ENCODE assay signal across 1 cellular context in genomic region chr2:260507-261161, GRCh38.
TF ChIP-seq lines count a peak whose summit lies in the region.

No MANE protein-coding gene starts in this region.

TF ChIP-seq in HepG2, 621 proteins besides CTCF, POLR2A, EP300 and RAD21 (continued from another document and continues in another):
- TF ChIP-seq, protein P1, sequence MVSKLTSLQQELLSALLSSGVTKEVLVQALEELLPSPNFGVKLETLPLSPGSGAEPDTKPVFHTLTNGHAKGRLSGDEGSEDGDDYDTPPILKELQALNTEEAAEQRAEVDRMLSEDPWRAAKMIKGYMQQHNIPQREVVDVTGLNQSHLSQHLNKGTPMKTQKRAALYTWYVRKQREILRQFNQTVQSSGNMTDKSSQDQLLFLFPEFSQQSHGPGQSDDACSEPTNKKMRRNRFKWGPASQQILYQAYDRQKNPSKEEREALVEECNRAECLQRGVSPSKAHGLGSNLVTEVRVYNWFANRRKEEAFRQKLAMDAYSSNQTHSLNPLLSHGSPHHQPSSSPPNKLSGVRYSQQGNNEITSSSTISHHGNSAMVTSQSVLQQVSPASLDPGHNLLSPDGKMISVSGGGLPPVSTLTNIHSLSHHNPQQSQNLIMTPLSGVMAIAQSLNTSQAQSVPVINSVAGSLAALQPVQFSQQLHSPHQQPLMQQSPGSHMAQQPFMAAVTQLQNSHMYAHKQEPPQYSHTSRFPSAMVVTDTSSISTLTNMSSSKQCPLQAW (CRISPR knock-in tag; IDR thresholded peaks at IDR 0.05) = peak; percentile 98
- TF ChIP-seq, protein P2, sequence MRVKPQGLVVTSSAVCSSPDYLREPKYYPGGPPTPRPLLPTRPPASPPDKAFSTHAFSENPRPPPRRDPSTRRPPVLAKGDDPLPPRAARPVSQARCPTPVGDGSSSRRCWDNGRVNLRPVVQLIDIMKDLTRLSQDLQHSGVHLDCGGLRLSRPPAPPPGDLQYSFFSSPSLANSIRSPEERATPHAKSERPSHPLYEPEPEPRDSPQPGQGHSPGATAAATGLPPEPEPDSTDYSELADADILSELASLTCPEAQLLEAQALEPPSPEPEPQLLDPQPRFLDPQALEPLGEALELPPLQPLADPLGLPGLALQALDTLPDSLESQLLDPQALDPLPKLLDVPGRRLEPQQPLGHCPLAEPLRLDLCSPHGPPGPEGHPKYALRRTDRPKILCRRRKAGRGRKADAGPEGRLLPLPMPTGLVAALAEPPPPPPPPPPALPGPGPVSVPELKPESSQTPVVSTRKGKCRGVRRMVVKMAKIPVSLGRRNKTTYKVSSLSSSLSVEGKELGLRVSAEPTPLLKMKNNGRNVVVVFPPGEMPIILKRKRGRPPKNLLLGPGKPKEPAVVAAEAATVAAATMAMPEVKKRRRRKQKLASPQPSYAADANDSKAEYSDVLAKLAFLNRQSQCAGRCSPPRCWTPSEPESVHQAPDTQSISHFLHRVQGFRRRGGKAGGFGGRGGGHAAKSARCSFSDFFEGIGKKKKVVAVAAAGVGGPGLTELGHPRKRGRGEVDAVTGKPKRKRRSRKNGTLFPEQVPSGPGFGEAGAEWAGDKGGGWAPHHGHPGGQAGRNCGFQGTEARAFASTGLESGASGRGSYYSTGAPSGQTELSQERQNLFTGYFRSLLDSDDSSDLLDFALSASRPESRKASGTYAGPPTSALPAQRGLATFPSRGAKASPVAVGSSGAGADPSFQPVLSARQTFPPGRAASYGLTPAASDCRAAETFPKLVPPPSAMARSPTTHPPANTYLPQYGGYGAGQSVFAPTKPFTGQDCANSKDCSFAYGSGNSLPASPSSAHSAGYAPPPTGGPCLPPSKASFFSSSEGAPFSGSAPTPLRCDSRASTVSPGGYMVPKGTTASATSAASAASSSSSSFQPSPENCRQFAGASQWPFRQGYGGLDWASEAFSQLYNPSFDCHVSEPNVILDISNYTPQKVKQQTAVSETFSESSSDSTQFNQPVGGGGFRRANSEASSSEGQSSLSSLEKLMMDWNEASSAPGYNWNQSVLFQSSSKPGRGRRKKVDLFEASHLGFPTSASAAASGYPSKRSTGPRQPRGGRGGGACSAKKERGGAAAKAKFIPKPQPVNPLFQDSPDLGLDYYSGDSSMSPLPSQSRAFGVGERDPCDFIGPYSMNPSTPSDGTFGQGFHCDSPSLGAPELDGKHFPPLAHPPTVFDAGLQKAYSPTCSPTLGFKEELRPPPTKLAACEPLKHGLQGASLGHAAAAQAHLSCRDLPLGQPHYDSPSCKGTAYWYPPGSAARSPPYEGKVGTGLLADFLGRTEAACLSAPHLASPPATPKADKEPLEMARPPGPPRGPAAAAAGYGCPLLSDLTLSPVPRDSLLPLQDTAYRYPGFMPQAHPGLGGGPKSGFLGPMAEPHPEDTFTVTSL (CRISPR knock-in tag; IDR thresholded peaks at IDR 0.05; ENCODE audit: borderline replicate concordance) = peak; percentile 100
- TF ChIP-seq CREB3 (CRISPR knock-in tag; IDR thresholded peaks at IDR 0.05) (no peak), ZNF639 (CRISPR knock-in tag; conservative IDR thresholded peaks at IDR 0.05) (peak; percentile 87), TSC22D2 (CRISPR knock-in tag; IDR thresholded peaks at IDR 0.05; ENCODE audit: borderline replicate concordance) (peak; percentile 93; the same call in 1 of the 2 replicates), HCFC1 (IDR thresholded peaks at IDR 0.05; ENCODE audit: low read depth, low read length) (no peak), BORCS8-MEF2B (CRISPR knock-in tag; IDR thresholded peaks at IDR 0.05) (peak; percentile 93; the same call in 1 of the 2 replicates), SP140L (CRISPR knock-in tag; IDR thresholded peaks at IDR 0.05; ENCODE audit: borderline replicate concordance) (peak; percentile 76; the same call in 1 of the 2 replicates), NCOA5 (CRISPR knock-in tag; IDR thresholded peaks at IDR 0.05) (no peak), TBL1XR1 (IDR thresholded peaks at IDR 0.05; ENCODE audit: borderline replicate concordance, low read length, partially characterized antibody) (peak; percentile 100), ZNF235 (CRISPR knock-in tag; IDR thresholded peaks at IDR 0.05; ENCODE audit: borderline replicate concordance) (no peak), ZNF431 (CRISPR knock-in tag; IDR thresholded peaks at IDR 0.05; ENCODE audit: borderline replicate concordance, low read depth) (peak; percentile 98; the same call in 1 of the 2 replicates), ZBTB2 (CRISPR knock-in tag; IDR thresholded peaks at IDR 0.05; ENCODE audit: low read depth) (peak; percentile 56; the same call in 1 of the 2 replicates), ZFP36L1 (CRISPR knock-in tag; IDR thresholded peaks at IDR 0.05) (peak; percentile 98; the same call in 1 of the 2 replicates), MAX (IDR thresholded peaks at IDR 0.05) (peak; percentile 89), ZNF382 (CRISPR knock-in tag; IDR thresholded peaks at IDR 0.05; ENCODE audit: borderline replicate concordance) (no peak), KLF15 (CRISPR knock-in tag; IDR thresholded peaks at IDR 0.05; ENCODE audit: borderline replicate concordance) (no peak), SP4 (CRISPR knock-in tag; IDR thresholded peaks at IDR 0.05) (peak; percentile 82), ETV5 (CRISPR knock-in tag; IDR thresholded peaks at IDR 0.05; ENCODE audit: borderline replicate concordance) (peak; percentile 100), ZNF276 (CRISPR knock-in tag; IDR thresholded peaks at IDR 0.05; ENCODE audit: low read depth) (no peak), ZNF432 (CRISPR knock-in tag; IDR thresholded peaks at IDR 0.05; ENCODE audit: borderline replicate concordance) (no peak), HINFP (CRISPR knock-in tag; IDR thresholded peaks at IDR 0.05; ENCODE audit: low read depth) (0 out of 2 replicates have a peak, but pooled peaks have one; percentile 42), ZNF788 (CRISPR knock-in tag; IDR thresholded peaks at IDR 0.05; ENCODE audit: borderline replicate concordance) (peak; percentile 99), HOXA3 (CRISPR knock-in tag; IDR thresholded peaks at IDR 0.05) (peak; percentile 99), THYN1 (CRISPR knock-in tag; IDR thresholded peaks at IDR 0.05; ENCODE audit: borderline replicate concordance, low read depth) (no peak), HIVEP1 (CRISPR knock-in tag; IDR thresholded peaks at IDR 0.05) (peak; percentile 84), JDP2 (CRISPR knock-in tag; IDR thresholded peaks at IDR 0.05; ENCODE audit: borderline replicate concordance) (peak; percentile 68; the same call in 1 of the 2 replicates), KAT8 (CRISPR knock-in tag; IDR thresholded peaks at IDR 0.05) (peak; percentile 94), CERS6 (CRISPR knock-in tag; IDR thresholded peaks at IDR 0.05) (no peak), KDM5B (CRISPR knock-in tag; IDR thresholded peaks at IDR 0.05; ENCODE audit: borderline replicate concordance) (peak; percentile 85; the same call in 1 of the 2 replicates), ZBTB21 (CRISPR knock-in tag; IDR thresholded peaks at IDR 0.05) (peak; percentile 89), REL (CRISPR knock-in tag; conservative IDR thresholded peaks at IDR 0.05) (no peak), ZBTB7B (CRISPR knock-in tag; IDR thresholded peaks at IDR 0.05) (peak; percentile 91), ZSCAN22 (CRISPR knock-in tag; IDR thresholded peaks at IDR 0.05) (no peak), ZNF256 (CRISPR knock-in tag; conservative IDR thresholded peaks at IDR 0.05) (no peak)
- TF ChIP-seq, protein P3, sequence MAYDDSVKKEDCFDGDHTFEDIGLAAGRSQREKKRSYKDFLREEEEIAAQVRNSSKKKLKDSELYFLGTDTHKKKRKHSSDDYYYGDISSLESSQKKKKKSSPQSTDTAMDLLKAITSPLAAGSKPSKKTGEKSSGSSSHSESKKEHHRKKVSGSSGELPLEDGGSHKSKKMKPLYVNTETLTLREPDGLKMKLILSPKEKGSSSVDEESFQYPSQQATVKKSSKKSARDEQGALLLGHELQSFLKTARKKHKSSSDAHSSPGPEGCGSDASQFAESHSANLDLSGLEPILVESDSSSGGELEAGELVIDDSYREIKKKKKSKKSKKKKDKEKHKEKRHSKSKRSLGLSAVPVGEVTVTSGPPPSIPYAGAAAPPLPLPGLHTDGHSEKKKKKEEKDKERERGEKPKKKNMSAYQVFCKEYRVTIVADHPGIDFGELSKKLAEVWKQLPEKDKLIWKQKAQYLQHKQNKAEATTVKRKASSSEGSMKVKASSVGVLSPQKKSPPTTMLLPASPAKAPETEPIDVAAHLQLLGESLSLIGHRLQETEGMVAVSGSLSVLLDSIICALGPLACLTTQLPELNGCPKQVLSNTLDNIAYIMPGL (CRISPR knock-in tag; IDR thresholded peaks at IDR 0.05; ENCODE audit: borderline replicate concordance in 1 of 2, low read depth in 1 of 2) = peak; percentile 41 to 94; a peak in 3 of 4 replicates
- TF ChIP-seq, protein P4, sequence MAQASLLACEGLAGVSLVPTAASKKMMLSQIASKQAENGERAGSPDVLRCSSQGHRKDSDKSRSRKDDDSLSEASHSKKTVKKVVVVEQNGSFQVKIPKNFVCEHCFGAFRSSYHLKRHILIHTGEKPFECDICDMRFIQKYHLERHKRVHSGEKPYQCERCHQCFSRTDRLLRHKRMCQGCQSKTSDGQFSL (CRISPR knock-in tag; IDR thresholded peaks at IDR 0.05) = peak; percentile 49; the same call in 1 of the 2 replicates
- TF ChIP-seq, protein P5, sequence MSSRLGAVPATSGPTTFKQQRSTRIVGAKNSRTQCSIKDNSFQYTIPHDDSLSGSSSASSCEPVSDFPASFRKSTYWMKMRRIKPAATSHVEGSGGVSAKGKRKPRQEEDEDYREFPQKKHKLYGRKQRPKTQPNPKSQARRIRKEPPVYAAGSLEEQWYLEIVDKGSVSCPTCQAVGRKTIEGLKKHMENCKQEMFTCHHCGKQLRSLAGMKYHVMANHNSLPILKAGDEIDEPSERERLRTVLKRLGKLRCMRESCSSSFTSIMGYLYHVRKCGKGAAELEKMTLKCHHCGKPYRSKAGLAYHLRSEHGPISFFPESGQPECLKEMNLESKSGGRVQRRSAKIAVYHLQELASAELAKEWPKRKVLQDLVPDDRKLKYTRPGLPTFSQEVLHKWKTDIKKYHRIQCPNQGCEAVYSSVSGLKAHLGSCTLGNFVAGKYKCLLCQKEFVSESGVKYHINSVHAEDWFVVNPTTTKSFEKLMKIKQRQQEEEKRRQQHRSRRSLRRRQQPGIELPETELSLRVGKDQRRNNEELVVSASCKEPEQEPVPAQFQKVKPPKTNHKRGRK (CRISPR knock-in tag; IDR thresholded peaks at IDR 0.05) = no peak
